In genomic region chr19:45149129-45149528, GRCh38 we compare ENCODE assay signal across 22 cellular contexts. TPM values are rescaled to one million over a fixed set of nuclear protein-coding genes. Genes with fewer than 3 reads are reported as not detected.
DNase-seq lines count a peak whose midpoint lies in the region; ATAC-seq and TF ChIP-seq lines count a peak whose summit lies in the region.
"Had no signal": no experiment of that assay in that cellular context is flagged by ENCODE, and none has a peak within 500 bp of the region (broad histone marks: within the 10 kb centered on the region; RNA-seq: fewer than 3 reads in every experiment).

No MANE protein-coding gene starts in this region.

- peaks cover 67% of the 10 kb centered on the region for H4K20me1 ChIP-seq in BLaER1

- DNase-seq in CD8-positive, alpha-beta T cell = no peak
- DNase-seq in T-cell = no peak
- no peak for DNase-seq in nephron progenitor cell
- no peak for DNase-seq in superior temporal gyrus (ENCODE audit: extremely low spot score)
- no peak for DNase-seq in GM10248 (ENCODE audit: extremely low spot score)
- no peak for DNase-seq in activated CD8-positive, alpha-beta T cell treated with anti-CD3 and anti-CD28 coated beads, Interleukin-2, amount 10 ng/mL, durations not matched to agents 7 days and 5 days
- DNase-seq: C1 segment of cervical spinal cord; Calu3; DMS79 treated with DMSO at 0.1 percent for 48 hours; H9; IMR-90; KG1; MM.1S; NCI-H2029; NCI-H446; NCI-H524 treated with DMSO at 0.1 percent for 48 hours; NCI-H774; NK-92 treated with Interleukin-12 subunit alpha and Interleukin-12 subunit beta, amount 100 ng/mL, for 24 hours; PC-9; SHP77 had no signal

- peaks cover 3% of the 10 kb centered on the region for H3K27me3 Mint-ChIP-seq in CD8-positive, alpha-beta T cell (ENCODE audit: low read depth)
- peaks cover 0 to 14% of the 10 kb centered on the region in 2 donors for H3K27me3 Mint-ChIP-seq in T-cell
- H3K27me3 Mint-ChIP-seq in nephron progenitor cell (ENCODE audit: low read depth, poor library complexity) = peaks cover 30% of the 10 kb centered on the region
- H3K27me3 Mint-ChIP-seq in activated CD8-positive, alpha-beta T cell treated with anti-CD3 and anti-CD28 coated beads, Interleukin-2, amount 10 ng/mL, durations not matched to agents 7 days and 5 days (ENCODE audit: low read depth) = peaks cover 17% of the 10 kb centered on the region

- H3K9me3 ChIP-seq in BLaER1 = no peaks in the 10 kb centered on the region
- H3K9me3 ChIP-seq in CD8-positive, alpha-beta T cell (ENCODE audit: low read length) = no peaks in the 10 kb centered on the region

- peaks cover 17% of the 10 kb centered on the region for H3K4me1 Mint-ChIP-seq in CD8-positive, alpha-beta T cell (ENCODE audit: low read depth)
- H3K4me1 Mint-ChIP-seq in T-cell (peaks cover 21 to 23% (median 22%) of the 10 kb centered on the region in 3 donors), nephron progenitor cell (peaks cover 37% of the 10 kb centered on the region)
- peaks cover 31% of the 10 kb centered on the region for H3K4me1 Mint-ChIP-seq in activated CD8-positive, alpha-beta T cell treated with anti-CD3 and anti-CD28 coated beads, Interleukin-2, amount 10 ng/mL, durations not matched to agents 7 days and 5 days (ENCODE audit: low read depth)

- no peak for TF ChIP-seq CTCF in CD8-positive, alpha-beta T cell (IDR thresholded peaks at IDR 0.05)
- no peak for TF ChIP-seq CTCF in nephron progenitor cell (IDR thresholded peaks at IDR 0.05)
- TF ChIP-seq CTCF in GM10248 (IDR thresholded peaks at IDR 0.05; ENCODE audit: control extremely low read depth, extremely low read depth, low read depth, missing control alignments) = no peak

- peak overlapping the region; percentile 64 for H3K27ac Mint-ChIP-seq in CD8-positive, alpha-beta T cell
- peak overlapping the region; percentile 39 to 58 for H3K27ac Mint-ChIP-seq in T-cell
- H3K27ac Mint-ChIP-seq in nephron progenitor cell = peak overlapping the region; percentile 66
- H3K27ac Mint-ChIP-seq in activated CD8-positive, alpha-beta T cell treated with anti-CD3 and anti-CD28 coated beads, Interleukin-2, amount 10 ng/mL, durations not matched to agents 7 days and 5 days = no peak overlapping the region

- POLR2A ChIA-PET in CD8-positive, alpha-beta T cell (lab: Charles Lee) = interaction anchor here (1.6 kb wide), 1 partner anchor 29 kb away, joined by 3 read pairs; the partner anchor contains the start of gene TRAPPC6A
- POLR2A ChIA-PET in T-cell (lab: Charles Lee) = interaction anchor here in 1 of 2 donors (0.6 kb wide), 1 partner anchor 84 kb away, joined by 15 read pairs; no protein-coding TSS in a partner anchor
- POLR2A ChIA-PET in GM10248 (lab: Yijun Ruan, JAX) = interaction anchor here (1.1 kb wide), 1 partner anchor 15 kb away, joined by 3 read pairs; no protein-coding TSS in a partner anchor
- POLR2A ChIA-PET in activated CD8-positive, alpha-beta T cell treated with anti-CD3 and anti-CD28 coated beads, Interleukin-2, amount 10 ng/mL, durations not matched to agents 7 days and 5 days (lab: Charles Lee) = no interaction called here

- no peak for ATAC-seq in CD8-positive, alpha-beta T cell
- no peak for ATAC-seq in T-cell (replicated peaks in 1 of 4)
- ATAC-seq in activated CD8-positive, alpha-beta T cell treated with anti-CD3 and anti-CD28 coated beads, Interleukin-2, amount 10 ng/mL, durations not matched to agents 7 days and 5 days = no peak

- peaks cover 58% of the 10 kb centered on the region for H3K36me3 ChIP-seq in BLaER1
- H3K36me3 ChIP-seq in CD8-positive, alpha-beta T cell (ENCODE audit: insufficient read depth, low read length) = no peaks in the 10 kb centered on the region

- peaks cover 8% of the 10 kb centered on the region for H3K36me3 Mint-ChIP-seq in CD8-positive, alpha-beta T cell
- no peaks in the 10 kb centered on the region for H3K36me3 Mint-ChIP-seq in T-cell
- peaks cover 11% of the 10 kb centered on the region for H3K36me3 Mint-ChIP-seq in nephron progenitor cell (ENCODE audit: low read depth)
- H3K36me3 Mint-ChIP-seq in activated CD8-positive, alpha-beta T cell treated with anti-CD3 and anti-CD28 coated beads, Interleukin-2, amount 10 ng/mL, durations not matched to agents 7 days and 5 days (ENCODE audit: low read depth) = peaks cover 16% of the 10 kb centered on the region

- H3K4me1 ChIP-seq in BLaER1 = peaks cover 43% of the 10 kb centered on the region
- peaks cover 24% of the 10 kb centered on the region for H3K4me1 ChIP-seq in CD8-positive, alpha-beta T cell (ENCODE audit: insufficient read depth, low read length)

- H3K9ac ChIP-seq in BLaER1 = no peak overlapping the region

- intact Hi-C loops in CD8-positive, alpha-beta T cell (cut with DNase I, micrococcal nuclease) = no loop called here

- H3K4me3 Mint-ChIP-seq in CD8-positive, alpha-beta T cell = no peak overlapping the region
- H3K4me3 Mint-ChIP-seq in T-cell (no peak overlapping the region), nephron progenitor cell (no peak overlapping the region)
- no peak overlapping the region for H3K4me3 Mint-ChIP-seq in activated CD8-positive, alpha-beta T cell treated with anti-CD3 and anti-CD28 coated beads, Interleukin-2, amount 10 ng/mL, durations not matched to agents 7 days and 5 days
- H3K4me3 Mint-ChIP-seq: H9 had no signal

- H3K9me3 Mint-ChIP-seq in CD8-positive, alpha-beta T cell = no peaks in the 10 kb centered on the region
- H3K9me3 Mint-ChIP-seq in T-cell (no peaks in the 10 kb centered on the region), nephron progenitor cell (no peaks in the 10 kb centered on the region)
- no peaks in the 10 kb centered on the region for H3K9me3 Mint-ChIP-seq in activated CD8-positive, alpha-beta T cell treated with anti-CD3 and anti-CD28 coated beads, Interleukin-2, amount 10 ng/mL, durations not matched to agents 7 days and 5 days (ENCODE audit: insufficient read depth)
- H3K9me3 Mint-ChIP-seq: H9 had no signal

- no peak overlapping the region for H3K4me3 ChIP-seq in BLaER1
- no peak overlapping the region for H3K4me3 ChIP-seq in CD8-positive, alpha-beta T cell (ENCODE audit: low read depth, low read length)
- H3K4me3 ChIP-seq: PC-9 had no signal

- peak overlapping the region; percentile 64 for H3K4me2 ChIP-seq in BLaER1
- H3K4me2 ChIP-seq: PC-9 had no signal

- CTCF ChIA-PET in CD8-positive, alpha-beta T cell (lab: Charles Lee) = interaction anchor here (1.2 to 2.4 kb wide), 2 partner anchors 23 to 29 kb away, joined by 3 to 8 read pairs; partner anchors contain the start of gene TRAPPC6A
- CTCF ChIA-PET in T-cell (lab: Charles Lee) (no interaction called here), GM10248 (lab: Yijun Ruan, JAX) (interaction anchor here (1.0 to 3.1 kb wide), 5 partner anchors 12 to 129 kb away, joined by 3 to 15 read pairs (median 5); partner anchors contain the start of gene NKPD1)
- CTCF ChIA-PET in activated CD8-positive, alpha-beta T cell treated with anti-CD3 and anti-CD28 coated beads, Interleukin-2, amount 10 ng/mL, durations not matched to agents 7 days and 5 days (lab: Charles Lee) = interaction anchor here (1.2 to 1.8 kb wide), 2 partner anchors 16 to 23 kb away, joined by 5 to 12 read pairs; no protein-coding TSS in a partner anchor

- H3K27ac ChIP-seq in BLaER1 = 0 out of 2 replicates have a peak overlapping the region, but pooled peaks have one; percentile 9
- H3K27ac ChIP-seq in CD8-positive, alpha-beta T cell (ENCODE audit: low read depth, low read length) = no peak overlapping the region
- H3K27ac ChIP-seq: PC-9 had no signal

- H3K27me3 ChIP-seq in BLaER1 = peaks cover 39% of the 10 kb centered on the region
- H3K27me3 ChIP-seq in CD8-positive, alpha-beta T cell (ENCODE audit: insufficient read depth, low read length) = no peaks in the 10 kb centered on the region

RNA-seq across cellular contexts. Expression of gene NKPD1, which starts 11.7 kb away (rescaled TPM):
- under 1 TPM; 0.81 to 0.87 TPM for total RNA-seq in CD8-positive, alpha-beta T cell
- total RNA-seq in T-cell = 1 to 10 TPM in 4 of 5 donors, under 1 TPM in 1; 0.95 to 1.3 (median 1.2) TPM
- total RNA-seq in activated CD8-positive, alpha-beta T cell treated with anti-CD3 and anti-CD28 coated beads, Interleukin-2, amount 10 ng/mL, durations not matched to agents 7 days and 5 days = under 1 TPM; 0.16 to 0.24 TPM
- total RNA-seq: A172 had no signal

RNA-seq across cellular contexts. Expression of gene TRAPPC6A, which starts 28.9 kb away (rescaled TPM):
- 10 to 100 TPM; 31.9 to 35.9 TPM for total RNA-seq in CD8-positive, alpha-beta T cell
- 10 to 100 TPM; 53.9 to 92.4 (median 73.7) TPM for total RNA-seq in T-cell
- 10 to 100 TPM; 54.0 to 55.5 TPM for total RNA-seq in activated CD8-positive, alpha-beta T cell treated with anti-CD3 and anti-CD28 coated beads, Interleukin-2, amount 10 ng/mL, durations not matched to agents 7 days and 5 days

RNA-seq across cellular contexts. Expression of gene BLOC1S3, which starts 29.5 kb away (rescaled TPM):
- 10 to 100 TPM; 17.7 to 21.6 TPM for total RNA-seq in CD8-positive, alpha-beta T cell
- 10 to 100 TPM; 14.9 to 36.2 (median 32.8) TPM for total RNA-seq in T-cell
- 10 to 100 TPM; 16.0 to 16.7 TPM for total RNA-seq in activated CD8-positive, alpha-beta T cell treated with anti-CD3 and anti-CD28 coated beads, Interleukin-2, amount 10 ng/mL, durations not matched to agents 7 days and 5 days

RNA-seq across cellular contexts. Expression of gene PPP1R37, which starts 56.1 kb away (rescaled TPM):
- 10 to 100 TPM; 19.3 to 19.9 TPM for total RNA-seq in CD8-positive, alpha-beta T cell
- total RNA-seq in T-cell = 10 to 100 TPM; 17.2 to 35.2 (median 30.4) TPM
- 10 to 100 TPM; 28.3 to 29.2 TPM for total RNA-seq in activated CD8-positive, alpha-beta T cell treated with anti-CD3 and anti-CD28 coated beads, Interleukin-2, amount 10 ng/mL, durations not matched to agents 7 days and 5 days

Comparison
In these comparisons a context has a peak if more than half of its experiments do, and no peak if none do; other contexts are left out.
1. CTCF ChIA-PET loops: an anchor here in CD8-positive, alpha-beta T cell (1.2 to 2.4 kb wide), GM10248 (1.0 to 3.1 kb wide) and activated CD8-positive, alpha-beta T cell treated with anti-CD3 and anti-CD28 coated beads, Interleukin-2, amount 10 ng/mL, durations not matched to agents 7 days and 5 days (1.2 to 1.8 kb wide); none called in T-cell.